10 cellular contexts compared by ENCODE assay signal in the genomic region with DNA sequence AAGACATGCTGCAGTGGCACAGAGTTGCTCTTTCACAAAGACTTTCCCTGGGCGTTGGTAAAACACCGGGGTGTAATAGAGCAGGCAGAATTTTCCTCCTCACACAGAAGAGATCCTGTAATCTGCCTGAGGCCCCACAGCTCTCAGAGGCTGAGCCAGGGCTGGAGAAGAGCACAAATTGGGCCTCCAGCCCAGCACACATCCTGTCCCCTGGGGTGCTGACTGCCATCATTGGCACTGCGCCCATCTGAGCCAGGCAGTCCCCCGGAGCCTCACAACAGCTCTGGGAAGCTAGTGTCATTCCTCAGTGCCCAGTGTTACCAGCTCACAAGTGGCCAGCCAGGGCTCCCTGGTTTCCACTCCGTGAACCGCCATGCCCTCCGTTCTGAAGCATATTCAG.
A peak's percentile ranks its signal among the peaks of the same experiment; 100 is the strongest.
DNase-seq lines count a peak whose midpoint lies in the region; TF ChIP-seq lines count a peak whose summit lies in the region.
"Had no signal": no experiment of that assay in that cellular context is flagged by ENCODE, and none has a peak within 500 bp of the region (broad histone marks: within the 10 kb centered on the region; RNA-seq: fewer than 3 reads in every experiment).

No MANE protein-coding gene starts in this region.

- H3K36me3 Mint-ChIP-seq in Calu3 (ENCODE audit: insufficient read depth, unreplicated experiment), result peaks cover 6% of the 10 kb centered on the region

- TF ChIP-seq CTCF in BE2C (IDR thresholded peaks at IDR 0.05; ENCODE audit: low read depth, low read length) (no peak), left ventricle myocardium inferior (IDR thresholded peaks at IDR 0.05; ENCODE audit: borderline replicate concordance) (no peak), Calu3 (IDR thresholded peaks at IDR 0.05; ENCODE audit: unreplicated experiment) (no peak), ascending aorta (IDR thresholded peaks at IDR 0.05) (no peak)

- peaks cover 10% of the 10 kb centered on the region for H3K4me1 Mint-ChIP-seq in Calu3 (ENCODE audit: low read depth, unreplicated experiment)

- H3K9me3 ChIP-seq in BE2C (no peaks in the 10 kb centered on the region), left ventricle myocardium inferior (replicated peaks) (no peaks in the 10 kb centered on the region), ascending aorta (no peaks in the 10 kb centered on the region)

- H3K9me3 Mint-ChIP-seq in Calu3 (ENCODE audit: low read depth, unreplicated experiment), result no peaks in the 10 kb centered on the region
- H3K9me3 Mint-ChIP-seq: CD4-positive, CD25-positive, alpha-beta regulatory T cell had no signal

- CTCF ChIA-PET in Calu3 (lab: Charles Lee), result interaction anchor here (1.6 kb wide), 1 partner anchor 10 kb away, joined by 3 read pairs; no protein-coding TSS in a partner anchor

- H3K27ac ChIP-seq in left ventricle myocardium inferior (replicated peaks) (peak overlapping the region; percentile 76), ascending aorta (no peak overlapping the region)

- no peaks in the 10 kb centered on the region for H3K27me3 Mint-ChIP-seq in Calu3 (ENCODE audit: unreplicated experiment)
- H3K27me3 Mint-ChIP-seq: CD4-positive, CD25-positive, alpha-beta regulatory T cell had no signal

- H3K36me3 ChIP-seq in BE2C (no peaks in the 10 kb centered on the region), left ventricle myocardium inferior (no peaks in the 10 kb centered on the region), ascending aorta (no peaks in the 10 kb centered on the region)

- intact Hi-C loops in left ventricle myocardium inferior (cut with micrococcal nuclease), result no loop called here
- intact Hi-C loops in Calu3 (cut with micrococcal nuclease; ENCODE audit: unreplicated experiment), result loop anchor here (10.0 kb wide), 1 partner anchor 118 kb away; the partner anchor contains the start of gene SOCS1
- intact Hi-C loops in ascending aorta (cut with DNase I), result loop anchor here (5.0 to 10.0 kb wide), 2 partner anchors 118 to 164 kb away; partner anchors contain the start of gene SOCS1

- no peak overlapping the region for H3K27ac Mint-ChIP-seq in Calu3 (ENCODE audit: unreplicated experiment)
- H3K27ac Mint-ChIP-seq: CD4-positive, CD25-positive, alpha-beta regulatory T cell had no signal

- H3K4me1 ChIP-seq in BE2C, result peaks cover 24% of the 10 kb centered on the region
- H3K4me1 ChIP-seq in left ventricle myocardium inferior, result peaks cover 83% of the 10 kb centered on the region
- H3K4me1 ChIP-seq in ascending aorta, result peaks cover 9 to 48% of the 10 kb centered on the region in 2 donors

- H3K27me3 ChIP-seq in BE2C (no peaks in the 10 kb centered on the region), left ventricle myocardium inferior (ENCODE audit: low read depth) (no peaks in the 10 kb centered on the region), ascending aorta (no peaks in the 10 kb centered on the region)

- no peak overlapping the region for H3K4me3 Mint-ChIP-seq in Calu3 (ENCODE audit: low read depth, unreplicated experiment)
- H3K4me3 Mint-ChIP-seq: CD4-positive, CD25-positive, alpha-beta regulatory T cell had no signal

- H3K4me3 ChIP-seq in BE2C (ENCODE audit: low read depth, low read length) (no peak overlapping the region), left ventricle myocardium inferior (no peak overlapping the region), ascending aorta (no peak overlapping the region)

- DNase-seq in BE2C (peak; percentile 84), M059J (ENCODE audit: low read depth) (peak; percentile 96), T1000 (lab: John Stamatoyannopoulos, UW) (peak; percentile 81), left ventricle myocardium inferior (peak; percentile 60), NCI-H82 (lab: John Stamatoyannopoulos, UW) (no peak), Calu3 (no peak), ascending aorta (ENCODE audit: low spot score in 2 of 2) (no peak)
- no peak for DNase-seq in stimulated activated naive CD4-positive, alpha-beta T cell treated with Interleukin-2 at 50 U/mL for 16 hours (lab: John Stamatoyannopoulos, UW)
- DNase-seq: CD4-positive, CD25-positive, alpha-beta regulatory T cell; stimulated activated CD8-positive, alpha-beta memory T cell treated with anti-CD3 and anti-CD28 coated beads, Interleukin-4, amount 100 ng/mL, for 48 hours had no signal

- BruUV-seq in Calu3 (replicated peaks; lab: Mats Ljungman, UMichigan), result no TSS peak

Comparison
In these comparisons a context has a peak if more than half of its experiments do, and no peak if none do; other contexts are left out.
1. DNase-seq: peak in BE2C (single experiment), M059J (single experiment), T1000 (single experiment) and left ventricle myocardium inferior (single experiment); none in NCI-H82 (single experiment), stimulated activated naive CD4-positive, alpha-beta T cell treated with Interleukin-2 at 50 U/mL for 16 hours (single experiment), Calu3 (single experiment) and ascending aorta (0 of 2).